11 cellular contexts compared by ENCODE assay signal in genomic region chr4:10082459-10083272, GRCh38. TPM values are rescaled to one million over a fixed set of nuclear protein-coding genes. Genes with fewer than 3 reads are reported as not detected.
A peak's percentile ranks its signal among the peaks of the same experiment; 100 is the strongest.
DNase-seq lines count a peak whose midpoint lies in the region; ATAC-seq and TF ChIP-seq lines count a peak whose summit lies in the region.
"Had no signal": no experiment of that assay in that cellular context is flagged by ENCODE, and none has a peak within 500 bp of the region (broad histone marks: within the 10 kb centered on the region; RNA-seq: fewer than 3 reads in every experiment).

No MANE protein-coding gene starts in this region.

- H3K27ac Mint-ChIP-seq in activated CD8-positive, alpha-beta T cell treated with anti-CD3 and anti-CD28 coated beads, Interleukin-2, amount 10 ng/mL, durations not matched to agents 7 days and 5 days: peak overlapping the region; percentile 49
- no peak overlapping the region for H3K27ac Mint-ChIP-seq in activated CD8-positive, alpha-beta T cell treated with anti-CD3 and anti-CD28 coated beads for 36 hours
- H3K27ac Mint-ChIP-seq in WTC11 (no peak overlapping the region), immature natural killer cell (peak overlapping the region in 5 of 6 donors; percentile 16 to 88 (median 74))
- H3K27ac Mint-ChIP-seq: activated CD4-positive, alpha-beta T cell treated with anti-CD3 and anti-CD28 coated beads, Interleukin-2, amount 10 ng/mL, durations not matched to agents 7 days and 5 days had no signal

- in situ Hi-C loops in G401 (cut with HindIII; ENCODE audit: low sequenced_read_pairs): no loop called here

- POLR2A ChIA-PET in activated CD8-positive, alpha-beta T cell treated with anti-CD3 and anti-CD28 coated beads, Interleukin-2, amount 10 ng/mL, durations not matched to agents 7 days and 5 days (lab: Charles Lee): interaction anchor here (1.6 kb wide), 1 partner anchor 12 kb away, joined by 4 read pairs; no protein-coding TSS in a partner anchor
- POLR2A ChIA-PET in activated CD8-positive, alpha-beta T cell treated with anti-CD3 and anti-CD28 coated beads for 36 hours (lab: Charles Lee): interaction anchor here (2.2 to 18.7 kb wide), 2 partner anchors 14 to 28 kb away, joined by 8 to 403 read pairs; partner anchors contain the start of gene WDR1
- POLR2A ChIA-PET in WTC11 (lab: Charles Lee): no interaction called here

- no peak overlapping the region for H3K4me3 Mint-ChIP-seq in activated CD8-positive, alpha-beta T cell treated with anti-CD3 and anti-CD28 coated beads, Interleukin-2, amount 10 ng/mL, durations not matched to agents 7 days and 5 days
- H3K4me3 Mint-ChIP-seq in activated CD8-positive, alpha-beta T cell treated with anti-CD3 and anti-CD28 coated beads for 36 hours: no peak overlapping the region
- no peak overlapping the region for H3K4me3 Mint-ChIP-seq in WTC11
- H3K4me3 Mint-ChIP-seq in immature natural killer cell: no peak overlapping the region
- H3K4me3 Mint-ChIP-seq: activated CD4-positive, alpha-beta T cell treated with anti-CD3 and anti-CD28 coated beads, Interleukin-2, amount 10 ng/mL, durations not matched to agents 7 days and 5 days had no signal

- CTCF ChIA-PET in activated CD8-positive, alpha-beta T cell treated with anti-CD3 and anti-CD28 coated beads, Interleukin-2, amount 10 ng/mL, durations not matched to agents 7 days and 5 days (lab: Charles Lee): no interaction called here
- CTCF ChIA-PET in activated CD8-positive, alpha-beta T cell treated with anti-CD3 and anti-CD28 coated beads for 36 hours (lab: Charles Lee): no interaction called here
- CTCF ChIA-PET in WTC11 (lab: Charles Lee): no interaction called here

- H3K36me3 Mint-ChIP-seq in activated CD8-positive, alpha-beta T cell treated with anti-CD3 and anti-CD28 coated beads, Interleukin-2, amount 10 ng/mL, durations not matched to agents 7 days and 5 days (ENCODE audit: low read depth): peaks cover 73% of the 10 kb centered on the region
- H3K36me3 Mint-ChIP-seq in activated CD8-positive, alpha-beta T cell treated with anti-CD3 and anti-CD28 coated beads for 36 hours (ENCODE audit: low read depth): peaks cover 64% of the 10 kb centered on the region
- H3K36me3 Mint-ChIP-seq in WTC11 (peaks cover 76% of the 10 kb centered on the region), immature natural killer cell (peaks cover 8 to 47% (median 11%) of the 10 kb centered on the region in 3 donors)

- no peaks in the 10 kb centered on the region for H3K27me3 Mint-ChIP-seq in activated CD8-positive, alpha-beta T cell treated with anti-CD3 and anti-CD28 coated beads, Interleukin-2, amount 10 ng/mL, durations not matched to agents 7 days and 5 days (ENCODE audit: low read depth)
- H3K27me3 Mint-ChIP-seq in activated CD8-positive, alpha-beta T cell treated with anti-CD3 and anti-CD28 coated beads for 36 hours: no peaks in the 10 kb centered on the region
- H3K27me3 Mint-ChIP-seq in WTC11 (ENCODE audit: low read depth) (no peaks in the 10 kb centered on the region), immature natural killer cell (ENCODE audit: low read depth in 3 of 3) (peaks cover 3 to 4% (median 4%) of the 10 kb centered on the region in 3 donors)
- H3K27me3 Mint-ChIP-seq: activated CD4-positive, alpha-beta T cell treated with anti-CD3 and anti-CD28 coated beads, Interleukin-2, amount 10 ng/mL, durations not matched to agents 7 days and 5 days had no signal

- H3K9me3 Mint-ChIP-seq in activated CD8-positive, alpha-beta T cell treated with anti-CD3 and anti-CD28 coated beads, Interleukin-2, amount 10 ng/mL, durations not matched to agents 7 days and 5 days (ENCODE audit: insufficient read depth): no peaks in the 10 kb centered on the region
- H3K9me3 Mint-ChIP-seq in activated CD8-positive, alpha-beta T cell treated with anti-CD3 and anti-CD28 coated beads for 36 hours: no peaks in the 10 kb centered on the region
- H3K9me3 Mint-ChIP-seq in WTC11: no peaks in the 10 kb centered on the region
- H3K9me3 Mint-ChIP-seq in immature natural killer cell: no peaks in the 10 kb centered on the region
- H3K9me3 Mint-ChIP-seq: activated CD4-positive, alpha-beta T cell treated with anti-CD3 and anti-CD28 coated beads, Interleukin-2, amount 10 ng/mL, durations not matched to agents 7 days and 5 days had no signal

- H3K4me1 Mint-ChIP-seq in activated CD8-positive, alpha-beta T cell treated with anti-CD3 and anti-CD28 coated beads, Interleukin-2, amount 10 ng/mL, durations not matched to agents 7 days and 5 days (ENCODE audit: low read depth): no peaks in the 10 kb centered on the region
- no peaks in the 10 kb centered on the region for H3K4me1 Mint-ChIP-seq in activated CD8-positive, alpha-beta T cell treated with anti-CD3 and anti-CD28 coated beads for 36 hours (ENCODE audit: low read depth)
- H3K4me1 Mint-ChIP-seq in WTC11 (no peaks in the 10 kb centered on the region), immature natural killer cell (peaks cover 22 to 28% of the 10 kb centered on the region in 2 donors)
- H3K4me1 Mint-ChIP-seq: activated CD4-positive, alpha-beta T cell treated with anti-CD3 and anti-CD28 coated beads, Interleukin-2, amount 10 ng/mL, durations not matched to agents 7 days and 5 days had no signal

- intact Hi-C loops in activated CD8-positive, alpha-beta T cell treated with anti-CD3 and anti-CD28 coated beads for 36 hours (cut with micrococcal nuclease): no loop called here

- no peak for ATAC-seq in activated CD8-positive, alpha-beta T cell treated with anti-CD3 and anti-CD28 coated beads, Interleukin-2, amount 10 ng/mL, durations not matched to agents 7 days and 5 days
- ATAC-seq in activated CD8-positive, alpha-beta T cell treated with anti-CD3 and anti-CD28 coated beads for 36 hours: no peak
- no peak for ATAC-seq in WTC11
- no peak for ATAC-seq in GM18909 (IDR thresholded peaks at IDR 0.05; ENCODE audit: poor library complexity, unreplicated experiment)

- TF ChIP-seq CTCF in activated CD8-positive, alpha-beta T cell treated with anti-CD3 and anti-CD28 coated beads for 36 hours (IDR thresholded peaks at IDR 0.05): no peak
- no peak for TF ChIP-seq CTCF in WTC11 (IDR thresholded peaks at IDR 0.05)

- no peak for DNase-seq in activated CD8-positive, alpha-beta T cell treated with anti-CD3 and anti-CD28 coated beads, Interleukin-2, amount 10 ng/mL, durations not matched to agents 7 days and 5 days
- DNase-seq in activated CD8-positive, alpha-beta T cell treated with anti-CD3 and anti-CD28 coated beads for 36 hours: no peak
- DNase-seq in WTC11 (ENCODE audit: low spot score): peak; percentile 3
- no peak for DNase-seq in immature natural killer cell
- peak; percentile 21 for DNase-seq in stimulated activated CD8-positive, alpha-beta memory T cell treated with anti-CD3 and anti-CD28 coated beads, Interleukin-4, amount 100 ng/mL, for 48 hours
- no peak for DNase-seq in NCI-H2196 treated with DMSO at 0.1 percent for 48 hours (lab: John Stamatoyannopoulos, UW; ENCODE audit: unreplicated experiment)
- no peak for DNase-seq in G401 (ENCODE audit: low spot score)
- DNase-seq: activated CD4-positive, alpha-beta T cell treated with anti-CD3 and anti-CD28 coated beads, Interleukin-2, amount 10 ng/mL, durations not matched to agents 7 days and 5 days; NCI-H2171 treated with DMSO at 0.1 percent for 48 hours; T-helper 1 cell had no signal

TF ChIP-seq in WTC11, 78 proteins besides CTCF, POLR2A, EP300 and RAD21:
- TF ChIP-seq HMGXB4 (CRISPR knock-in tag; IDR thresholded peaks at IDR 0.05): no peak
- no peak for TF ChIP-seq TCF7 (CRISPR knock-in tag; IDR thresholded peaks at IDR 0.05; ENCODE audit: low read depth)
- no peak for TF ChIP-seq NFE2L1 (CRISPR knock-in tag; IDR thresholded peaks at IDR 0.05)
- no peak for TF ChIP-seq ETV6 (CRISPR knock-in tag; IDR thresholded peaks at IDR 0.05)
- no peak for TF ChIP-seq ATF1 (CRISPR knock-in tag; IDR thresholded peaks at IDR 0.05)
- no peak for TF ChIP-seq NFATC4 (CRISPR knock-in tag; IDR thresholded peaks at IDR 0.05)
- no peak for TF ChIP-seq SMAD4 (CRISPR knock-in tag; IDR thresholded peaks at IDR 0.05)
- no peak for TF ChIP-seq CDX4 (CRISPR knock-in tag; IDR thresholded peaks at IDR 0.05; ENCODE audit: borderline replicate concordance)
- no peak for TF ChIP-seq TEAD4 (CRISPR knock-in tag; IDR thresholded peaks at IDR 0.05)

RNA-seq across cellular contexts. Expression of gene WDR1, which starts 33.9 kb away (rescaled TPM):
- total RNA-seq in activated CD8-positive, alpha-beta T cell treated with anti-CD3 and anti-CD28 coated beads, Interleukin-2, amount 10 ng/mL, durations not matched to agents 7 days and 5 days: 100 to 1,000 TPM; 516 to 550 TPM
- total RNA-seq in activated CD8-positive, alpha-beta T cell treated with anti-CD3 and anti-CD28 coated beads for 36 hours: 100 to 1,000 TPM; 390 to 393 TPM
- 288 to 306 TPM (median 288 TPM) in 3 replicates for total RNA-seq in WTC11 (2021)
- 100 to 1,000 TPM; 339 to 509 (median 401) TPM for polyA plus RNA-seq in immature natural killer cell
- total RNA-seq in G401 (2014; rRNA removed; shearing (Covaris generic)): 300 and 383 TPM in 2 replicates

Comparison
In these comparisons a context has a peak if more than half of its experiments do, and no peak if none do; other contexts are left out.
1. H3K27ac Mint-ChIP-seq: peak in activated CD8-positive, alpha-beta T cell treated with anti-CD3 and anti-CD28 coated beads, Interleukin-2, amount 10 ng/mL, durations not matched to agents 7 days and 5 days (single experiment) and immature natural killer cell (5 of 6); none in activated CD8-positive, alpha-beta T cell treated with anti-CD3 and anti-CD28 coated beads for 36 hours (single experiment) and WTC11 (single experiment).
2. DNase-seq: peak in WTC11 (single experiment) and stimulated activated CD8-positive, alpha-beta memory T cell treated with anti-CD3 and anti-CD28 coated beads, Interleukin-4, amount 100 ng/mL, for 48 hours (single experiment); none in activated CD8-positive, alpha-beta T cell treated with anti-CD3 and anti-CD28 coated beads, Interleukin-2, amount 10 ng/mL, durations not matched to agents 7 days and 5 days (single experiment), activated CD8-positive, alpha-beta T cell treated with anti-CD3 and anti-CD28 coated beads for 36 hours (single experiment), immature natural killer cell (0 of 3), NCI-H2196 treated with DMSO at 0.1 percent for 48 hours (single experiment) and G401 (single experiment).